13 cellular contexts compared by ENCODE assay signal in genomic region chr18:63180971-63181376, GRCh38.
DNase-seq lines count a peak whose midpoint lies in the region; ATAC-seq and TF ChIP-seq lines count a peak whose summit lies in the region.
"Had no signal": no experiment of that assay in that cellular context is flagged by ENCODE, and none has a peak within 500 bp of the region (broad histone marks: within the 10 kb centered on the region; RNA-seq: fewer than 3 reads in every experiment).

No MANE protein-coding gene starts in this region.

- peak overlapping the region; percentile 3; the same call in 1 of the 2 replicates for H3K9ac ChIP-seq in Karpas-422 (ENCODE audit: low read length)
- H3K9ac ChIP-seq in GM23248 = no peak overlapping the region
- no peak overlapping the region for H3K9ac ChIP-seq in SK-N-SH

- no peak for DNase-seq in CD4-positive, alpha-beta T cell
- DNase-seq in Karpas-422 (peak; percentile 76), GM23248 (no peak), SK-N-SH (no peak), anterior cingulate cortex (lab: John Stamatoyannopoulos, UW) (no peak), endothelial cell (ENCODE audit: low spot score) (no peak)
- DNase-seq: activated CD8-positive, alpha-beta memory T cell treated with anti-CD3 and anti-CD28 coated beads for 24 hours; MG63; Peyer's patch; testis had no signal

- WGBS in GM23248 (ENCODE audit: low coverage in 1 of 2, low lambda C conversion rate in 2 of 2, missing lambda C conversion rate in 2 of 2), 2 experiments = 78 to 88% methylated on average over 5 of the region's 5 CpGs
- 91% methylated on average over 5 of the region's 5 CpGs for WGBS in SK-N-SH (ENCODE audit: low lambda C conversion rate)

- intact Hi-C loops in CD4-positive, alpha-beta T cell (cut with DNase I, micrococcal nuclease) = no loop called here

- in situ Hi-C loops in GM23248 (cut with MboI) = no loop called here

- no peaks in the 10 kb centered on the region for H3K27me3 ChIP-seq in CD4-positive, alpha-beta T cell (ENCODE audit: control insufficient read depth, insufficient read depth, low read length)
- H3K27me3 ChIP-seq in Karpas-422 (ENCODE audit: low read length) (no peaks in the 10 kb centered on the region), GM23248 (replicated peaks; ENCODE audit: insufficient read depth) (no peaks in the 10 kb centered on the region; the same call in 1 of the 2 replicates), SK-N-SH (ENCODE audit: insufficient read depth) (no peaks in the 10 kb centered on the region)
- H3K27me3 ChIP-seq: MG63, Peyer's patch, testis had no signal

- H3K27ac ChIP-seq in CD4-positive, alpha-beta T cell (ENCODE audit: low read depth, low read length) = no peak overlapping the region
- H3K27ac ChIP-seq in Karpas-422 (ENCODE audit: low read length) = peak overlapping the region; percentile 70
- no peak overlapping the region for H3K27ac ChIP-seq in GM23248
- no peak overlapping the region for H3K27ac ChIP-seq in SK-N-SH (ENCODE audit: low read depth in 2 of 2, low read length in 1 of 2)
- H3K27ac ChIP-seq: C4-2B, testis had no signal

- H3K4me2 ChIP-seq in Karpas-422 (ENCODE audit: low read depth, low read length, poor library complexity, severe bottlenecking) (peak overlapping the region; percentile 54), GM23248 (ENCODE audit: unreplicated experiment) (no peak overlapping the region), SK-N-SH (no peak overlapping the region)

- peaks cover 61% of the 10 kb centered on the region for H4K20me1 ChIP-seq in Karpas-422 (ENCODE audit: insufficient read depth, low read depth, low read length)
- no peaks in the 10 kb centered on the region for H4K20me1 ChIP-seq in GM23248 (ENCODE audit: insufficient read depth)
- no peaks in the 10 kb centered on the region for H4K20me1 ChIP-seq in SK-N-SH (ENCODE audit: insufficient read depth)

- H2AFZ ChIP-seq in Karpas-422 (ENCODE audit: low read length) (no peak overlapping the region), GM23248 (no peak overlapping the region), SK-N-SH (ENCODE audit: low read depth) (no peak overlapping the region)

- no peak for ATAC-seq in CD4-positive, alpha-beta T cell (ENCODE audit: poor library complexity)
- peak; percentile 65 for ATAC-seq in GM18870 (IDR thresholded peaks at IDR 0.05; ENCODE audit: unreplicated experiment)
- ATAC-seq in HG02623 (IDR thresholded peaks at IDR 0.05; ENCODE audit: unreplicated experiment) = peak; percentile 44

- no peak for TF ChIP-seq CTCF in CD4-positive, alpha-beta T cell (IDR thresholded peaks at IDR 0.05)
- no peak for TF ChIP-seq CTCF in SK-N-SH (IDR thresholded peaks at IDR 0.05)
- TF ChIP-seq CTCF in endothelial cell (IDR thresholded peaks at IDR 0.05; ENCODE audit: unreplicated experiment) = no peak

- CTCF ChIA-PET in CD4-positive, alpha-beta T cell (lab: Charles Lee) = interaction anchor here (1.2 to 1.5 kb wide), 2 partner anchors 8 to 26 kb away, joined by 3 read pairs; no protein-coding TSS in a partner anchor
- CTCF ChIA-PET in SK-N-SH (lab: Yijun Ruan, JAX) = interaction anchor here (1.2 to 1.6 kb wide), 3 partner anchors 8 to 142 kb away, joined by 3 to 4 read pairs (median 3); no protein-coding TSS in a partner anchor

- no peaks in the 10 kb centered on the region for H3F3A ChIP-seq in GM23248 (ENCODE audit: insufficient read depth)
- no peaks in the 10 kb centered on the region for H3F3A ChIP-seq in SK-N-SH (replicated peaks; ENCODE audit: insufficient read depth)

- no peaks in the 10 kb centered on the region for H3K9me3 Mint-ChIP-seq in CD4-positive, alpha-beta T cell
- H3K9me3 Mint-ChIP-seq in endothelial cell (ENCODE audit: unreplicated experiment) = no peaks in the 10 kb centered on the region

- no peak for TF ChIP-seq EP300 in SK-N-SH (IDR thresholded peaks at IDR 0.05; ENCODE audit: borderline replicate concordance in 1 of 2, low read depth in 1 of 2, low read length in 1 of 2)

- H3K9me3 ChIP-seq in CD4-positive, alpha-beta T cell (ENCODE audit: control insufficient read depth, low read length) = no peaks in the 10 kb centered on the region
- no peaks in the 10 kb centered on the region for H3K9me3 ChIP-seq in Karpas-422 (ENCODE audit: low read length)
- H3K9me3 ChIP-seq in GM23248 (ENCODE audit: low read depth) = no peaks in the 10 kb centered on the region
- no peaks in the 10 kb centered on the region for H3K9me3 ChIP-seq in SK-N-SH
- H3K9me3 ChIP-seq: MG63, Peyer's patch, testis had no signal

- POLR2A ChIA-PET in CD4-positive, alpha-beta T cell (lab: Charles Lee) = no interaction called here
- POLR2A ChIA-PET in SK-N-SH (lab: Yijun Ruan, JAX) = no interaction called here

- no peak overlapping the region for H3K4me3 Mint-ChIP-seq in CD4-positive, alpha-beta T cell
- H3K4me3 Mint-ChIP-seq in endothelial cell (ENCODE audit: unreplicated experiment) = no peak overlapping the region

- peaks cover 4% of the 10 kb centered on the region for H3K36me3 Mint-ChIP-seq in CD4-positive, alpha-beta T cell (ENCODE audit: low read depth)
- H3K36me3 Mint-ChIP-seq in endothelial cell (ENCODE audit: low read depth, unreplicated experiment) = no peaks in the 10 kb centered on the region

- H3K4me3 ChIP-seq in Karpas-422 (ENCODE audit: low read length) = peak overlapping the region; percentile 3; the same call in 1 of the 2 replicates
- no peak overlapping the region for H3K4me3 ChIP-seq in GM23248
- no peak overlapping the region for H3K4me3 ChIP-seq in SK-N-SH (ENCODE audit: low read depth in 2 of 2, low read length in 1 of 2)
- H3K4me3 ChIP-seq: MG63, Peyer's patch, testis had no signal

- no peak for TF ChIP-seq RAD21 in SK-N-SH (IDR thresholded peaks at IDR 0.05; ENCODE audit: low read length)

- H3K9me2 ChIP-seq in Karpas-422 (replicated peaks; ENCODE audit: insufficient read depth, low read length) (no peaks in the 10 kb centered on the region), GM23248 (ENCODE audit: insufficient read depth) (no peaks in the 10 kb centered on the region), SK-N-SH (no peaks in the 10 kb centered on the region)

- peaks cover 56% of the 10 kb centered on the region for H3K4me1 Mint-ChIP-seq in CD4-positive, alpha-beta T cell (ENCODE audit: low read depth)
- H3K4me1 Mint-ChIP-seq in endothelial cell (ENCODE audit: unreplicated experiment) = peaks cover 40% of the 10 kb centered on the region

- peak overlapping the region; percentile 30 for H3K27ac Mint-ChIP-seq in CD4-positive, alpha-beta T cell
- no peak overlapping the region for H3K27ac Mint-ChIP-seq in endothelial cell (ENCODE audit: unreplicated experiment)

- H3K4me1 ChIP-seq in Karpas-422 (ENCODE audit: low read length) (peaks cover 100% of the 10 kb centered on the region), GM23248 (ENCODE audit: insufficient read depth) (0 out of 2 replicates have a peak, but pooled peaks cover 7% of the 10 kb centered on the region), SK-N-SH (ENCODE audit: control insufficient read depth in 1 of 2, insufficient read depth in 2 of 2, low read depth in 1 of 2, low read length in 1 of 2) (peaks cover under 1 to 17% of the 10 kb centered on the region in 2 experiments; a peak in 2 of 4 replicates)

- peaks cover 98% of the 10 kb centered on the region for H3K79me2 ChIP-seq in Karpas-422 (ENCODE audit: low read length)
- H3K79me2 ChIP-seq in GM23248 (ENCODE audit: insufficient read depth) = no peaks in the 10 kb centered on the region
- H3K79me2 ChIP-seq in SK-N-SH (ENCODE audit: insufficient read depth) = no peaks in the 10 kb centered on the region

- H3K27me3 Mint-ChIP-seq in CD4-positive, alpha-beta T cell = no peaks in the 10 kb centered on the region
- peaks cover 3% of the 10 kb centered on the region for H3K27me3 Mint-ChIP-seq in endothelial cell (ENCODE audit: unreplicated experiment)

- H3K36me3 ChIP-seq in Karpas-422 (ENCODE audit: insufficient read depth, low read length) (no peaks in the 10 kb centered on the region), GM23248 (ENCODE audit: low read depth) (no peaks in the 10 kb centered on the region), SK-N-SH (replicated peaks in 1 of 2; ENCODE audit: control insufficient read depth in 1 of 2, insufficient read depth in 2 of 2, low read length in 1 of 2) (no peaks in the 10 kb centered on the region)
- H3K36me3 ChIP-seq: MG63, Peyer's patch had no signal

TF ChIP-seq in SK-N-SH, 30 proteins besides CTCF, POLR2A, EP300 and RAD21:
- TF ChIP-seq TCF12 (IDR thresholded peaks at IDR 0.05) (no peak), IRF3 (IDR thresholded peaks at IDR 0.05; ENCODE audit: low read depth, low read length) (no peak), PBX3 (IDR thresholded peaks at IDR 0.05) (no peak), SIN3A (IDR thresholded peaks at IDR 0.05; ENCODE audit: borderline replicate concordance, low read depth, low read length) (no peak), MEF2A (IDR thresholded peaks at IDR 0.05; ENCODE audit: borderline replicate concordance, low read depth) (no peak)
